Comparison of ENCODE assay signal across 28 cellular contexts in the genomic region with DNA sequence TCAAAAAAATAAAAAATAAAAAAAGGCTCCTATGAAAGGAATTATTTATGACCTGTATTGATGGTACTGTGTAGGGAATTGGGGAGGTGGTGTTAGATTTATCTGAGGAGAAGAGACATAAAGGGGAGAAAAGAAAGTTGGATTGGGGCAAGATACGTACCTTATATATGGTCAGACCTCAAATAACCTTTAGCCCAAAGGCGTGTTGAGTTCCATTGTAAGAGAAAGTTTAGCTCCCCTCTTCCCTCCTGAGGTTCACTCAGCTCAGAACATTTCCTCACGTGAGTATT.
A peak's percentile ranks its signal among the peaks of the same experiment; 100 is the strongest.
DNase-seq lines count a peak whose midpoint lies in the region; ATAC-seq, FAIRE-seq and TF ChIP-seq lines count a peak whose summit lies in the region.
"Had no signal": no experiment of that assay in that cellular context is flagged by ENCODE, and none has a peak within 500 bp of the region (broad histone marks: within the 10 kb centered on the region; RNA-seq: fewer than 3 reads in every experiment).

No MANE protein-coding gene starts in this region.

- no peak for ATAC-seq in GM23338
- ATAC-seq in K562, result peak; percentile 1; the same call in 1 of the 3 replicates
- ATAC-seq in heart left ventricle, result no peak
- ATAC-seq: GM12878 had no signal

- no peak overlapping the region for H3K4me2 ChIP-seq in GM23338
- peak overlapping the region; percentile 84 for H3K4me2 ChIP-seq in K562 (ENCODE audit: insufficient read depth, low read length)
- H3K4me2 ChIP-seq in parathyroid adenoma (ENCODE audit: low read length), result no peak overlapping the region
- H3K4me2 ChIP-seq: BLaER1 had no signal

- H3K9me1 ChIP-seq in K562 (ENCODE audit: control insufficient read depth, insufficient read depth, low read length), result no peaks in the 10 kb centered on the region

- H3K4me3 ChIP-seq in GM23338 (no peak overlapping the region), K562 (peak overlapping the region; percentile 36), parathyroid adenoma (ENCODE audit: low read depth, low read length) (no peak overlapping the region), heart left ventricle (no peak overlapping the region)
- H3K4me3 ChIP-seq: BLaER1, GM12878 had no signal

- no peak for TF ChIP-seq RAD21 in K562 (CRISPR knock-in tag; conservative IDR thresholded peaks at IDR 0.05 in 1 of 2, IDR thresholded peaks at IDR 0.05 in 1 of 2)

- TF ChIP-seq EP300 in K562 (IDR thresholded peaks at IDR 0.05; ENCODE audit: low read length), result no peak

- H3K4me1 Mint-ChIP-seq in GM23338, result peaks cover 3% of the 10 kb centered on the region; the same call in 2 of the 3 replicates
- H3K4me1 Mint-ChIP-seq: CD4-positive, alpha-beta memory T cell; CD4-positive, CD25-positive, alpha-beta regulatory T cell had no signal

- CTCF ChIA-PET in K562 (lab: Yijun Ruan, JAX; ENCODE audit: low intra/inter-chr PET ratio), result no interaction called here

- TF ChIP-seq CTCF in GM23338 (conservative IDR thresholded peaks at IDR 0.05; ENCODE audit: low read depth in 2 of 2) (no peak), K562 (IDR thresholded peaks at IDR 0.05 in 2 of 3, conservative IDR thresholded peaks at IDR 0.05 in 1 of 3; ENCODE audit: insufficient read depth in 2 of 3, low read depth in 1 of 3, low read length in 3 of 3) (no peak), parathyroid adenoma (IDR thresholded peaks at IDR 0.05) (no peak), D721Med (IDR thresholded peaks at IDR 0.05; ENCODE audit: insufficient read depth, missing control alignments) (no peak), heart left ventricle (IDR thresholded peaks at IDR 0.05) (no peak)

- H3K27me3 ChIP-seq in GM23338 (ENCODE audit: insufficient read depth) (no peaks in the 10 kb centered on the region), K562 (ENCODE audit: control insufficient read depth in 2 of 2, insufficient read depth in 2 of 2, low read length in 2 of 2) (no peaks in the 10 kb centered on the region), parathyroid adenoma (ENCODE audit: control insufficient read depth, insufficient read depth, low read length) (no peaks in the 10 kb centered on the region), heart left ventricle (no peaks in the 10 kb centered on the region)
- H3K27me3 ChIP-seq: BE2C, BLaER1 had no signal

- H3K4me3 Mint-ChIP-seq in GM23338, result no peak overlapping the region
- H3K4me3 Mint-ChIP-seq: CD14-positive monocyte; CD4-positive, alpha-beta memory T cell; CD4-positive, CD25-positive, alpha-beta regulatory T cell had no signal

- H3F3A ChIP-seq in GM23338 (replicated peaks; ENCODE audit: low read depth), result no peaks in the 10 kb centered on the region

- no peaks in the 10 kb centered on the region; the same call in 2 of the 3 replicates for H3K9me3 Mint-ChIP-seq in GM23338
- H3K9me3 Mint-ChIP-seq: CD4-positive, alpha-beta memory T cell had no signal

- H3K36me3 ChIP-seq in GM23338 (ENCODE audit: insufficient read depth) (no peaks in the 10 kb centered on the region), K562 (ENCODE audit: control insufficient read depth, insufficient read depth, low read length) (no peaks in the 10 kb centered on the region), parathyroid adenoma (ENCODE audit: control insufficient read depth, insufficient read depth, low read length) (no peaks in the 10 kb centered on the region), heart left ventricle (no peaks in the 10 kb centered on the region)
- H3K36me3 ChIP-seq: BE2C, BLaER1 had no signal

- FAIRE-seq in K562 (lab: Jason Lieb, UNC), result no peak
- FAIRE-seq in D721Med (lab: Jason Lieb, UNC), result no peak
- FAIRE-seq: A204.1, GM12878, GM12892, GM18507 had no signal

- no peaks in the 10 kb centered on the region for H3K36me3 Mint-ChIP-seq in GM23338 (ENCODE audit: low read depth)
- H3K36me3 Mint-ChIP-seq: CD4-positive, alpha-beta memory T cell; CD4-positive, CD25-positive, alpha-beta regulatory T cell had no signal

- peaks cover 14% of the 10 kb centered on the region; the same call in 1 of the 2 replicates for H3K9me2 ChIP-seq in GM23338 (ENCODE audit: insufficient read depth)

- in situ Hi-C loops in K562 (cut with MboI), result loop anchor here (25.0 kb wide), 1 partner anchor 317 kb away; a partner anchor contains a TSS

- 0 out of 2 replicates have a peak, but pooled peaks have one; percentile 9 for TF ChIP-seq POLR2A in K562 (conservative IDR thresholded peaks at IDR 0.05)
- no peak for TF ChIP-seq POLR2A in heart left ventricle (IDR thresholded peaks at IDR 0.05)

- H3K9me3 ChIP-seq in K562 (replicated peaks; ENCODE audit: control insufficient read depth, insufficient read depth, low read depth, low read length), result no peaks in the 10 kb centered on the region
- no peaks in the 10 kb centered on the region for H3K9me3 ChIP-seq in parathyroid adenoma (ENCODE audit: control insufficient read depth, low read length)
- no peaks in the 10 kb centered on the region for H3K9me3 ChIP-seq in heart left ventricle
- H3K9me3 ChIP-seq: BE2C, BLaER1, Caco-2 had no signal

- 0% methylated on average over 3 of the region's 3 CpGs for WGBS in K562 (ENCODE audit: insufficient coverage, low coverage, missing lambda C conversion rate)
- 57 to 84% (median 76%) methylated on average over 3 of the region's 3 CpGs for whole genome bisulfite sequencing in heart left ventricle, 4 donors

- no peak overlapping the region for H3K27ac ChIP-seq in GM23338 (ENCODE audit: low read depth)
- peak overlapping the region; percentile 65 for H3K27ac ChIP-seq in K562 (ENCODE audit: extremely low read depth, low read depth, low read length)
- peak overlapping the region; percentile 88 for H3K27ac ChIP-seq in parathyroid adenoma
- H3K27ac ChIP-seq in heart left ventricle, result no peak overlapping the region
- H3K27ac ChIP-seq: BLaER1 had no signal

- POLR2A ChIA-PET in K562 (lab: Yijun Ruan, JAX), result interaction anchor here (0.6 to 4.4 kb wide), 13 partner anchors 9 to 321 kb away, joined by 3 to 12 read pairs (median 4); no protein-coding TSS in a partner anchor

- no peak overlapping the region for H3K27ac Mint-ChIP-seq in GM23338
- H3K27ac Mint-ChIP-seq: CD14-positive monocyte; CD4-positive, alpha-beta memory T cell; CD4-positive, CD25-positive, alpha-beta regulatory T cell had no signal

- H2AFZ ChIP-seq in GM23338, result peak overlapping the region; percentile 1; the same call in 1 of the 2 replicates
- H2AFZ ChIP-seq in K562 (ENCODE audit: low read depth, low read length), result peak overlapping the region; percentile 56
- peak overlapping the region; percentile 51 for H2AFZ ChIP-seq in parathyroid adenoma

- BruUV-seq in K562 (replicated peaks; lab: Mats Ljungman, UMichigan), result no TSS peak

- no peaks in the 10 kb centered on the region for H4K20me1 ChIP-seq in GM23338 (replicated peaks; ENCODE audit: insufficient read depth)
- H4K20me1 ChIP-seq in K562 (replicated peaks; ENCODE audit: control insufficient read depth, insufficient read depth, low read length), result no peaks in the 10 kb centered on the region
- H4K20me1 ChIP-seq: BLaER1 had no signal

- peak overlapping the region; percentile 21 to 65; a peak in 3 of 4 replicates for H3K9ac ChIP-seq in K562 (ENCODE audit: insufficient read depth in 1 of 2, low read depth in 2 of 2, low read length in 2 of 2)
- no peak overlapping the region for H3K9ac ChIP-seq in parathyroid adenoma
- H3K9ac ChIP-seq: BLaER1 had no signal

- intact Hi-C loops in K562 (cut with micrococcal nuclease), result loop anchor here (1.0 kb wide), 2 partner anchors 8 to 38 kb away; no protein-coding TSS in a partner anchor
- intact Hi-C loops in heart left ventricle (cut with DNase I), result no loop called here

- DNase-seq in GM23338 (ENCODE audit: low spot score) (no peak), K562 (ENCODE audit: extremely low read depth in 1 of 4, low spot score in 3 of 4) (no peak), D721Med (ENCODE audit: insufficient read length, low spot score) (no peak), heart left ventricle (no peak), hepatic stellate cell (ENCODE audit: low spot score) (no peak), LoVo (ENCODE audit: low spot score) (no peak)
- DNase-seq: 8988T; ACHN; BE2C; C1 segment of cervical spinal cord; Caco-2; Calu3; CD4-positive, alpha-beta memory T cell; CD4-positive, CD25-positive, alpha-beta regulatory T cell; DMS 273 treated with DMSO at 0.1 percent for 48 hours; DMS153; DMS53; DMS79; DND-41; EL; GDM1 had no signal

- no peaks in the 10 kb centered on the region for H3K4me1 ChIP-seq in GM23338 (ENCODE audit: insufficient read depth)
- peaks cover 27 to 83% of the 10 kb centered on the region in 2 experiments for H3K4me1 ChIP-seq in K562 (replicated peaks in 1 of 2; ENCODE audit: control insufficient read depth in 2 of 2, insufficient read depth in 2 of 2, low read length in 2 of 2)
- peaks cover 80% of the 10 kb centered on the region for H3K4me1 ChIP-seq in parathyroid adenoma
- peaks cover 0 to 13% (median 0%) of the 10 kb centered on the region in 12 donors for H3K4me1 ChIP-seq in heart left ventricle
- H3K4me1 ChIP-seq: BE2C, BLaER1, Caco-2 had no signal

- H3K27me3 Mint-ChIP-seq in GM23338 (ENCODE audit: insufficient read depth, low read depth, poor library complexity), result peaks cover 2% of the 10 kb centered on the region
- H3K27me3 Mint-ChIP-seq: CD4-positive, CD25-positive, alpha-beta regulatory T cell had no signal

- H3K79me2 ChIP-seq in GM23338 (replicated peaks; ENCODE audit: insufficient read depth) (no peaks in the 10 kb centered on the region), K562 (ENCODE audit: control insufficient read depth, insufficient read depth, low read length) (peaks cover 53% of the 10 kb centered on the region), parathyroid adenoma (peaks cover under 1% of the 10 kb centered on the region)

TF ChIP-seq in GM23338, 12 proteins besides CTCF, POLR2A, EP300 and RAD21 (continues in another document):
- TF ChIP-seq CREB1 (CRISPR knock-in tag; IDR thresholded peaks at IDR 0.05; ENCODE audit: low read depth) (no peak), ZNF331 (CRISPR knock-in tag; IDR thresholded peaks at IDR 0.05; ENCODE audit: low read depth) (no peak), EZH2 (IDR thresholded peaks at IDR 0.05; ENCODE audit: low read depth, unreplicated experiment) (no peak), STAT1 (IDR thresholded peaks at IDR 0.05; ENCODE audit: unreplicated experiment) (no peak)

TF ChIP-seq in K562, 482 proteins besides CTCF, POLR2A, EP300 and RAD21 (continues in another document):
- no peak for TF ChIP-seq NR2C2 (CRISPR knock-in tag; IDR thresholded peaks at IDR 0.05)
- TF ChIP-seq NR2C2 (tag; IDR thresholded peaks at IDR 0.05), result peak; percentile 39

Comparison
In these comparisons a context has a peak if more than half of its experiments do, and no peak if none do; other contexts are left out.
1. H2AFZ ChIP-seq: peak in every context shown above with its lines; median percentile 56 in K562; 51 in parathyroid adenoma; 1 in GM23338.
2. H3K27ac ChIP-seq: peak in K562 (single experiment) and parathyroid adenoma (single experiment); none in GM23338 (single experiment) and heart left ventricle (0 of 12).